ENCODE assay signal across 18 cellular contexts in the genomic region with DNA sequence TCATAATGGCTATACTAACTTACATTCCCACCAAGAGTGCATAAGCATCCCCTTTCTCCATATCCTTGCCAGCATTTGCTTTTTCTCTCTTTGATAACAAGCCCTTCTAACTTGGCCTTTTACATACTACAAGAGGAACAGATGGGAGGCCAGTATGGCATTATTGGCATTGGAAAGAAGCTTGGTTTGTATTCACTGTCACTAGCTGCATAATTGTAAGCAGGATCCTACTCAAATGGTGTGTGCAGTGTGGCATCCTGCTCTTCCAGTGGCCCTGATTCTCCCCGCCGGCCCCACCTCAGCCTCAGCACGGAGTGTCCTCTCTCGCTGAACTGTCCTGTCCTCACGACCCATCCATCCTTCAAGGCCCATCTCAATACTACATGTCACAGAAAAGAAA.
DNase-seq lines count a peak whose midpoint lies in the region; ATAC-seq, FAIRE-seq and TF ChIP-seq lines count a peak whose summit lies in the region.
"Had no signal": no experiment of that assay in that cellular context is flagged by ENCODE, and none has a peak within 500 bp of the region (broad histone marks: within the 10 kb centered on the region; RNA-seq: fewer than 3 reads in every experiment).

No MANE protein-coding gene starts in this region.

- WGBS in esophagus muscularis mucosa: 75% methylated on average over 5 of the region's 5 CpGs
- 75 to 85% methylated on average over 5 of the region's 5 CpGs for WGBS in aorta, 2 donors

- TF ChIP-seq EP300 in esophagus muscularis mucosa (IDR thresholded peaks at IDR 0.05): no peak

- no peaks in the 10 kb centered on the region for H3K4me1 ChIP-seq in esophagus muscularis mucosa
- no peaks in the 10 kb centered on the region for H3K4me1 ChIP-seq in aorta (ENCODE audit: control insufficient read depth in 1 of 2, insufficient read depth in 2 of 2, low read length in 2 of 2)

- no peak for ATAC-seq in aorta (ENCODE audit: low FRiP score)
- no peak for ATAC-seq in GM18519 (IDR thresholded peaks at IDR 0.05; ENCODE audit: low FRiP score, unreplicated experiment)
- ATAC-seq: CD8-positive, alpha-beta T cell; GM12878; HCT116; HepG2 had no signal

- peak; percentile 78 to 90 for DNase-seq in NCI-H524 (lab: John Stamatoyannopoulos, UW)
- no peak for DNase-seq in NCI-H524 treated with DMSO at 0.1 percent for 48 hours (lab: John Stamatoyannopoulos, UW)
- peak; percentile 74 for DNase-seq in NCI-H446 treated with DMSO at 0.1 percent for 48 hours (lab: John Stamatoyannopoulos, UW)
- peak; percentile 31 for DNase-seq in esophagus muscularis mucosa (ENCODE audit: extremely low spot score)
- DNase-seq in urothelium cell line (ENCODE audit: low spot score): no peak
- no peak for DNase-seq in germinal center (ENCODE audit: low spot score)
- no peak for DNase-seq in aorta
- DNase-seq: CD8-positive, alpha-beta T cell; COR-L47; DMS53 had no signal

- H3K9me3 ChIP-seq in esophagus muscularis mucosa: peaks cover 0 to 6% (median 0%) of the 10 kb centered on the region in 4 donors
- H3K9me3 ChIP-seq in aorta (ENCODE audit: control insufficient read depth, low read length): no peaks in the 10 kb centered on the region

- H3K27ac ChIP-seq in esophagus muscularis mucosa (replicated peaks in 1 of 4) (no peak overlapping the region), aorta (ENCODE audit: low read depth in 1 of 2, low read length in 2 of 2) (no peak overlapping the region)
- H3K27ac ChIP-seq: 22Rv1 had no signal

- peak; percentile 78 for FAIRE-seq in urothelium cell line (lab: Jason Lieb, UNC)
- FAIRE-seq: D721Med, GM12878, GM18507, HepG2, HTR-8/SVneo had no signal

- H3K27me3 ChIP-seq in esophagus muscularis mucosa (no peaks in the 10 kb centered on the region), aorta (ENCODE audit: control insufficient read depth in 1 of 2, insufficient read depth in 2 of 2, low read length in 1 of 2) (no peaks in the 10 kb centered on the region)

- H3K4me3 ChIP-seq in esophagus muscularis mucosa (no peak overlapping the region), aorta (ENCODE audit: low read length in 2 of 2) (no peak overlapping the region)
- H3K4me3 ChIP-seq: GM12878 had no signal

- intact Hi-C loops in esophagus muscularis mucosa (cut with DNase I): no loop called here
- intact Hi-C loops in aorta (cut with DNase I): no loop called here

- TF ChIP-seq CTCF in esophagus muscularis mucosa (IDR thresholded peaks at IDR 0.05): no peak

- TF ChIP-seq POLR2A in esophagus muscularis mucosa (IDR thresholded peaks at IDR 0.05; ENCODE audit: low read depth): no peak

- no peaks in the 10 kb centered on the region for H3K36me3 ChIP-seq in esophagus muscularis mucosa
- H3K36me3 ChIP-seq in aorta (ENCODE audit: control insufficient read depth in 1 of 2, insufficient read depth in 2 of 2, low read length in 1 of 2): no peaks in the 10 kb centered on the region

Comparison
In these comparisons a context has a peak if more than half of its experiments do, and no peak if none do; other contexts are left out.
1. DNase-seq: peak in NCI-H524 (2 of 2), NCI-H446 treated with DMSO at 0.1 percent for 48 hours (single experiment) and esophagus muscularis mucosa (single experiment); none in NCI-H524 treated with DMSO at 0.1 percent for 48 hours (single experiment), urothelium cell line (single experiment), germinal center (single experiment) and aorta (0 of 2).